8 cellular contexts compared by ENCODE assay signal in genomic region chr14:67359775-67360468, GRCh38. TPM values are rescaled to one million over a fixed set of nuclear protein-coding genes. Genes with fewer than 3 reads are reported as not detected.
DNase-seq lines count a peak whose midpoint lies in the region; ATAC-seq and TF ChIP-seq lines count a peak whose summit lies in the region.

Gene ATP6V1D, minus strand, starts transcription at chr14:67359804. Its CDS starts 106 bp downstream, at chr14:67359698.
Gene EIF2S1, plus strand, starts transcription at chr14:67360328. Its CDS starts 4,440 bp downstream, at chr14:67364768.

- H3K4me3 Mint-ChIP-seq in activated B cell treated with CpG ODN at 0.5 μM for 24 hours, result peak within 1 kb of the TSS; percentile 99

- peaks cover 32% of the 10 kb centered on the region for H3K36me3 Mint-ChIP-seq in activated B cell treated with CpG ODN at 0.5 μM for 24 hours (ENCODE audit: low read depth)

- H3K27me3 Mint-ChIP-seq in activated B cell treated with CpG ODN at 0.5 μM for 24 hours, result no peaks in the 10 kb centered on the region

- POLR2A ChIA-PET in activated B cell treated with CpG ODN at 0.5 μM for 24 hours (lab: Charles Lee), result interaction anchor here (0.6 to 1.6 kb wide), 11 partner anchors 119 to 1947 kb away, joined by 3 to 7 read pairs (median 4); partner anchors contain the start of genes FUT8, GPHN, PALS1 and PIGH

- DNase-seq in AG08396 (ENCODE audit: low spot score) (peak; percentile 97), NCI-H226 (peak; percentile 97), activated B cell treated with CpG ODN at 0.5 μM for 24 hours (peak; percentile 97), inferior parietal cortex (ENCODE audit: extremely low spot score) (peak; percentile 99)
- DNase-seq in central memory CD4-positive, alpha-beta T cell, result peak; percentile 100
- DNase-seq in stimulated activated CD4-positive, alpha-beta T cell treated with anti-CD3 and anti-CD28 coated beads, Interleukin-12 subunit alpha, Interleukin-12 subunit beta, amount 100 ng/mL, for 24 hours (ENCODE audit: low read depth in 2 of 2), result peak; percentile 97 to 99

- TF ChIP-seq CTCF in activated B cell treated with CpG ODN at 0.5 μM for 24 hours (IDR thresholded peaks at IDR 0.05), result peak; percentile 95

- peaks cover 60% of the 10 kb centered on the region for H3K4me1 Mint-ChIP-seq in activated B cell treated with CpG ODN at 0.5 μM for 24 hours

- peak within 1 kb of the TSS; percentile 97 for H3K27ac Mint-ChIP-seq in activated B cell treated with CpG ODN at 0.5 μM for 24 hours

- peak; percentile 90 for ATAC-seq in GM18907 (IDR thresholded peaks at IDR 0.05; ENCODE audit: unreplicated experiment)
- peak; percentile 90 for ATAC-seq in HG03175 (IDR thresholded peaks at IDR 0.05; ENCODE audit: unreplicated experiment)
- peak; percentile 91 for ATAC-seq in activated B cell treated with CpG ODN at 0.5 μM for 24 hours (ENCODE audit: low read depth)

- intact Hi-C loops in activated B cell treated with CpG ODN at 0.5 μM for 24 hours (cut with micrococcal nuclease), result loop anchor here (1.0 to 5.0 kb wide), 11 partner anchors 119 to 1792 kb away; partner anchors contain the start of genes ARG2, DCAF5, PALS1 and PIGH

- H3K9me3 Mint-ChIP-seq in activated B cell treated with CpG ODN at 0.5 μM for 24 hours, result no peaks in the 10 kb centered on the region

- CTCF ChIA-PET in activated B cell treated with CpG ODN at 0.5 μM for 24 hours (lab: Charles Lee), result interaction anchor here (0.8 to 2.0 kb wide), 9 partner anchors 8 to 853 kb away, joined by 3 to 5 read pairs (median 3); partner anchors contain the start of genes GPHN, PIGH and TMEM229B

RNA-seq across cellular contexts. Expression of gene ATP6V1D, which starts in this region (rescaled TPM):
- total RNA-seq in activated B cell treated with CpG ODN at 0.5 μM for 24 hours, result 27.8 and 29.4 TPM in 2 replicates

RNA-seq across cellular contexts. Expression of gene EIF2S1, which starts in this region (rescaled TPM):
- 84.4 and 96.7 TPM in 2 replicates for total RNA-seq in activated B cell treated with CpG ODN at 0.5 μM for 24 hours

Comparison
In these comparisons a context has a peak if more than half of its experiments do, and no peak if none do; other contexts are left out.
1. Peak in every context shown above with its lines: DNase-seq and ATAC-seq.